In genomic region chr3:139588450-139588849, GRCh38 we compare ENCODE assay signal across 1 cellular context.
TF ChIP-seq lines count a peak whose summit lies in the region.

No MANE protein-coding gene starts in this region.

TF ChIP-seq in GM23338, 12 proteins besides CTCF, POLR2A, EP300 and RAD21 (continued from another document):
- TF ChIP-seq ZNF462 (CRISPR knock-in tag; IDR thresholded peaks at IDR 0.05) = no peak
